In genomic region chr10:3969876-3970666, GRCh38 we compare ENCODE assay signal across 1 cellular context.
TF ChIP-seq lines count a peak whose summit lies in the region.

No MANE protein-coding gene starts in this region.

TF ChIP-seq in IMR-90, 13 proteins besides CTCF, POLR2A, EP300 and RAD21 (continued from another document):
- TF ChIP-seq NFE2L2 (IDR thresholded peaks at IDR 0.05; ENCODE audit: low read depth, low read length) (no peak), FOS (IDR thresholded peaks at IDR 0.05; ENCODE audit: low read depth, low read length) (no peak), CHD1 (IDR thresholded peaks at IDR 0.05; ENCODE audit: low read depth, low read length) (no peak), ELK1 (IDR thresholded peaks at IDR 0.05; ENCODE audit: borderline replicate concordance, low read depth, low read length) (no peak), SMC3 (IDR thresholded peaks at IDR 0.05; ENCODE audit: low read depth, low read length) (no peak), CEBPB (IDR thresholded peaks at IDR 0.05; ENCODE audit: low read depth, low read length) (no peak), RFX5 (IDR thresholded peaks at IDR 0.05; ENCODE audit: low read depth, low read length) (no peak), USF2 (IDR thresholded peaks at IDR 0.05; ENCODE audit: low read depth, low read length) (no peak)
